ENCODE assay signal across 30 cellular contexts in the genomic region with DNA sequence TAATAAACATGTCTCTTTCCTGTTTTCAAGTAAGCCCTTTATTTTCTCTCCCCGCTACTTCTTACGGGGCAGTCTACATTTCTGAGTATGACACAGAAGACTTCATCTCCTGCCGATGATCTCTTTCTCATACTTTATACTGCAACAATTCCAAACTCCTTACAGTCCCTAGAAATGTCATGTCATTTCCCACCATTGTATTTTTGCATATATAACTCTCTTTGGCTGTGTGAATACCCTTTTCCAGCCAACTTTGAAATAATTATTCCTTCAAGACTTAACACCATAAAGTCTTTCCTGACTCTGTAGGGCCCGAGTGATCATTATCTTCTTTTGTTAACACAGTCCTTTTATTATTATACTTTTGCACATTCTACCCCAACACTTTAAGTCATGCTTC.
"Had no signal": no experiment of that assay in that cellular context is flagged by ENCODE, and none has a peak within 500 bp of the region (broad histone marks: within the 10 kb centered on the region; RNA-seq: fewer than 3 reads in every experiment).

No MANE protein-coding gene starts in this region.

- H3K36me3 ChIP-seq: ovary had no signal

- H3K27ac ChIP-seq: left lung, lower lobe of right lung, neural progenitor cell, neutrophil, ovary, right atrium auricular region, right lobe of liver, stomach, testis, thyroid gland, transverse colon, upper lobe of left lung, vagina had no signal

- H3K27me3 Mint-ChIP-seq: naive B cell; progenitor cell of endocrine pancreas; stimulated activated naive B cell treated with anti-CD40 and anti-IgM and Interleukin-4, amounts not matched to agents 10 μg/mL and 1 μg/mL and 100 μg/mL, for 72 hours had no signal

- H3K27ac Mint-ChIP-seq: mesothelial cell of epicardium; natural killer cell; nephron progenitor cell; neural progenitor cell; progenitor cell of endocrine pancreas; stimulated activated naive B cell treated with anti-CD40 and anti-IgM and Interleukin-4, amounts not matched to agents 10 μg/mL and 1 μg/mL and 100 μg/mL, for 72 hours had no signal

- H2AFZ ChIP-seq: neural progenitor cell had no signal

- H3K4me1 Mint-ChIP-seq: mesothelial cell of epicardium; naive B cell; natural killer cell; nephron progenitor cell; neural progenitor cell; stimulated activated naive B cell treated with anti-CD40 and anti-IgM and Interleukin-4, amounts not matched to agents 10 μg/mL and 1 μg/mL and 100 μg/mL, for 72 hours had no signal

- H3K27me3 ChIP-seq: left lung, neural progenitor cell, neutrophil, ovary, right atrium auricular region, right lobe of liver, stomach, testis, thyroid gland, transverse colon, upper lobe of left lung, vagina had no signal

- DNase-seq: hippocampal formation; kidney; left colon; left lung; lower lobe of right lung; mammary epithelial cell; naive B cell; natural killer cell; nephron progenitor cell; occipital lobe; ovary; right lobe of liver; stimulated activated CD4-positive, alpha-beta T cell treated with anti-CD3 and anti-CD28 coated beads, Interleukin-12 subunit alpha, Interleukin-12 subunit beta, amount 100 ng/mL, for 4 hours; stimulated activated CD4-positive, alpha-beta T cell treated with anti-CD3 and anti-CD28 coated beads, Interleukin-15, amount 100 ng/mL, for 24 hours; stimulated activated CD4-positive, alpha-beta T cell treated with anti-CD3 and anti-CD28 coated beads, Interleukin-2, amount 100 ng/mL, for 24 hours; stimulated activated CD4-positive, alpha-beta T cell treated with anti-CD3 and anti-CD28 coated beads, Interleukin-4, amount 100 ng/mL, for 1 hour; stimulated activated naive B cell treated with anti-CD40 and anti-IgM and Interleukin-4, amounts not matched to agents 10 μg/mL and 1 μg/mL and 100 μg/mL, for 72 hours; stimulated activated naive CD8-positive, alpha-beta T cell treated with anti-CD3 and anti-CD28 coated beads, Interleukin-15, Interleukin-2, amounts not matched to agents 100 U/mL and 50 U/mL, for 24 hours; stomach; testis; thyroid gland; transverse colon; upper lobe of left lung had no signal

- FAIRE-seq: islet of Langerhans, kidney had no signal

- H3K9ac ChIP-seq: neural progenitor cell had no signal

- H3K4me3 ChIP-seq: left lung, lower lobe of right lung, neural progenitor cell, ovary, right atrium auricular region, right lobe of liver, stomach, testis, thyroid gland, transverse colon, upper lobe of left lung, vagina had no signal

- H3K9me3 ChIP-seq: left lung, lower lobe of right lung, neutrophil, ovary, right atrium auricular region, right lobe of liver, stomach, testis, thyroid gland, transverse colon, vagina had no signal

- H3K4me3 Mint-ChIP-seq: mesothelial cell of epicardium; naive B cell; natural killer cell; nephron progenitor cell; neural progenitor cell; stimulated activated naive B cell treated with anti-CD40 and anti-IgM and Interleukin-4, amounts not matched to agents 10 μg/mL and 1 μg/mL and 100 μg/mL, for 72 hours had no signal

- H3K4me2 ChIP-seq: neural progenitor cell had no signal

- ATAC-seq: left colon; left lung; lower lobe of right lung; natural killer cell; stimulated activated naive B cell treated with anti-CD40 and anti-IgM and Interleukin-4, amounts not matched to agents 10 μg/mL and 1 μg/mL and 100 μg/mL, for 72 hours; stimulated activated naive CD8-positive, alpha-beta T cell treated with anti-CD3 and anti-CD28 coated beads, Interleukin-15, Interleukin-2, amounts not matched to agents 100 U/mL and 50 U/mL, for 24 hours had no signal

- H3K4me1 ChIP-seq: lower lobe of right lung, neural progenitor cell, right atrium auricular region, testis, upper lobe of left lung, vagina had no signal
